In the genomic region with DNA sequence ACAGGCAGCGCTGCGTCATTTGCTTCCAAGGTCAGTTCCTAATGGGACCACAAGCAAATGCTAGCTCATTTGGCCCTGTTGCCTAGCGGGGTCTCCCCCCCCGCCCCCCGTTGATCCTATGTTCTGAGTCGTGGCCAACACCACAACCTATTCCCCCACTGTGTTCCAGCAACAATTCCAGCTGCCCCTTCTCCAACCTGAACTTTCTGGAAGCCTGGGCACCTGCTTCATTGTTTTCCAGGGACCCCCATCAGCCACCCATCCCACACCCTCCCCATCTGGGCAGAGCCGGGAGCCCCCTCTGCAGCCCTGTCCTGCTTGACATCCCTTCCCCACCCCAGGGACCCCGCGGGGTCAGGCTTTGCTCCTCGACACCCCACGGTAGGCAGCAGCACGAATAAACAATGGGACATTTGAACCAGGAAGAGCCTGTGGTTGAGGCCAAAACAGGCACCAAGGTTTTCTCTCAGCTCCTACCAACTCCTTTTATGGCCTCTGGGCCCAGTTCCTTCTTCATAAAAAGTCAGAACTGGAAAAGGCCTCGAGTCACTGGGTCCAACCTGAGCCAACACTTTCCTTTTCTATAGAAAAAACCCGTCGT, we compare ENCODE assay signal across 2 cellular contexts.
TF ChIP-seq lines count a peak whose summit lies in the region.

No MANE protein-coding gene starts in this region.

TF ChIP-seq in GM12878, 131 proteins besides CTCF, POLR2A, EP300 and RAD21 (continues in another document):
- TF ChIP-seq SRF (IDR thresholded peaks at IDR 0.05; ENCODE audit: low read depth in 2 of 2, low read length in 2 of 2) (peak; percentile 71 to 90; a peak in 3 of 4 replicates), MYC (IDR thresholded peaks at IDR 0.05; ENCODE audit: insufficient read depth, insufficient read length, insufficient replicate concordance, low read length, severe bottlenecking) (no peak), NFXL1 (IDR thresholded peaks at IDR 0.05; ENCODE audit: borderline replicate concordance) (no peak), SMAD1 (IDR thresholded peaks at IDR 0.05; ENCODE audit: low read depth, partially characterized antibody) (no peak), BACH1 (IDR thresholded peaks at IDR 0.05; ENCODE audit: borderline replicate concordance) (no peak), SPI1 (IDR thresholded peaks at IDR 0.05; ENCODE audit: borderline replicate concordance, insufficient read depth, low read depth, low read length) (peak; percentile 41; the same call in 1 of the 2 replicates), CHD1 (IDR thresholded peaks at IDR 0.05; ENCODE audit: low read depth, low read length) (0 out of 2 replicates have a peak, but pooled peaks have one; percentile 69), RB1 (IDR thresholded peaks at IDR 0.05; ENCODE audit: borderline replicate concordance) (no peak), ASH2L (IDR thresholded peaks at IDR 0.05; ENCODE audit: borderline replicate concordance, low read depth) (no peak; the same call in 1 of the 2 replicates), LARP7 (IDR thresholded peaks at IDR 0.05) (no peak), JUNB (IDR thresholded peaks at IDR 0.05) (peak; percentile 34; the same call in 1 of the 2 replicates), FOXM1 (IDR thresholded peaks at IDR 0.05; ENCODE audit: low read depth, low read length) (no peak), ZNF384 (IDR thresholded peaks at IDR 0.05; ENCODE audit: borderline replicate concordance, low read depth, low read length) (no peak), HDAC6 (IDR thresholded peaks at IDR 0.05; ENCODE audit: unreplicated experiment) (no peak), SMAD5 (IDR thresholded peaks at IDR 0.05; ENCODE audit: low read depth) (no peak), YY1 (IDR thresholded peaks at IDR 0.05; ENCODE audit: low read depth, low read length) (no peak), NRF1 (conservative IDR thresholded peaks at IDR 0.05; ENCODE audit: low read depth, low read length) (no peak), SREBF2 (IDR thresholded peaks at IDR 0.05; ENCODE audit: low read length) (no peak), POLR2AphosphoS2 (IDR thresholded peaks at IDR 0.05; ENCODE audit: low read depth, low read length) (no peak), NR2C1 (IDR thresholded peaks at IDR 0.05) (no peak), MTA3 (IDR thresholded peaks at IDR 0.05; ENCODE audit: borderline replicate concordance, low read length) (peak; percentile 90; the same call in 1 of the 2 replicates)
- TF ChIP-seq, protein P1, sequence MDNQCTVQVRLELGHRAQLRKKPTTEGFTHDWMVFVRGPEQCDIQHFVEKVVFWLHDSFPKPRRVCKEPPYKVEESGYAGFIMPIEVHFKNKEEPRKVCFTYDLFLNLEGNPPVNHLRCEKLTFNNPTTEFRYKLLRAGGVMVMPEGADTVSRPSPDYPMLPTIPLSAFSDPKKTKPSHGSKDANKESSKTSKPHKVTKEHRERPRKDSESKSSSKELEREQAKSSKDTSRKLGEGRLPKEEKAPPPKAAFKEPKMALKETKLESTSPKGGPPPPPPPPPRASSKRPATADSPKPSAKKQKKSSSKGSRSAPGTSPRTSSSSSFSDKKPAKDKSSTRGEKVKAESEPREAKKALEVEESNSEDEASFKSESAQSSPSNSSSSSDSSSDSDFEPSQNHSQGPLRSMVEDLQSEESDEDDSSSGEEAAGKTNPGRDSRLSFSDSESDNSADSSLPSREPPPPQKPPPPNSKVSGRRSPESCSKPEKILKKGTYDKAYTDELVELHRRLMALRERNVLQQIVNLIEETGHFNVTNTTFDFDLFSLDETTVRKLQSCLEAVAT (IDR thresholded peaks at IDR 0.05) = peak; percentile 12; the same call in 1 of the 2 replicates
- TF ChIP-seq, protein P2, sequence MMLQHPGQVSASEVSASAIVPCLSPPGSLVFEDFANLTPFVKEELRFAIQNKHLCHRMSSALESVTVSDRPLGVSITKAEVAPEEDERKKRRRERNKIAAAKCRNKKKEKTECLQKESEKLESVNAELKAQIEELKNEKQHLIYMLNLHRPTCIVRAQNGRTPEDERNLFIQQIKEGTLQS (IDR thresholded peaks at IDR 0.05; ENCODE audit: borderline replicate concordance, extremely low read depth, low read depth, low read length) = no peak
- TF ChIP-seq, protein P3, sequence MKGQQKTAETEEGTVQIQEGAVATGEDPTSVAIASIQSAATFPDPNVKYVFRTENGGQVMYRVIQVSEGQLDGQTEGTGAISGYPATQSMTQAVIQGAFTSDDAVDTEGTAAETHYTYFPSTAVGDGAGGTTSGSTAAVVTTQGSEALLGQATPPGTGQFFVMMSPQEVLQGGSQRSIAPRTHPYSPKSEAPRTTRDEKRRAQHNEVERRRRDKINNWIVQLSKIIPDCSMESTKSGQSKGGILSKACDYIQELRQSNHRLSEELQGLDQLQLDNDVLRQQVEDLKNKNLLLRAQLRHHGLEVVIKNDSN (IDR thresholded peaks at IDR 0.05; ENCODE audit: borderline replicate concordance, extremely low read length, insufficient read depth, low read depth, low read length) = no peak
- TF ChIP-seq, protein P4, sequence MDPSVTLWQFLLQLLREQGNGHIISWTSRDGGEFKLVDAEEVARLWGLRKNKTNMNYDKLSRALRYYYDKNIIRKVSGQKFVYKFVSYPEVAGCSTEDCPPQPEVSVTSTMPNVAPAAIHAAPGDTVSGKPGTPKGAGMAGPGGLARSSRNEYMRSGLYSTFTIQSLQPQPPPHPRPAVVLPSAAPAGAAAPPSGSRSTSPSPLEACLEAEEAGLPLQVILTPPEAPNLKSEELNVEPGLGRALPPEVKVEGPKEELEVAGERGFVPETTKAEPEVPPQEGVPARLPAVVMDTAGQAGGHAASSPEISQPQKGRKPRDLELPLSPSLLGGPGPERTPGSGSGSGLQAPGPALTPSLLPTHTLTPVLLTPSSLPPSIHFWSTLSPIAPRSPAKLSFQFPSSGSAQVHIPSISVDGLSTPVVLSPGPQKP (IDR thresholded peaks at IDR 0.05; ENCODE audit: low read depth, low read length) = peak; percentile 57; the same call in 1 of the 2 replicates
- TF ChIP-seq, protein P5, sequence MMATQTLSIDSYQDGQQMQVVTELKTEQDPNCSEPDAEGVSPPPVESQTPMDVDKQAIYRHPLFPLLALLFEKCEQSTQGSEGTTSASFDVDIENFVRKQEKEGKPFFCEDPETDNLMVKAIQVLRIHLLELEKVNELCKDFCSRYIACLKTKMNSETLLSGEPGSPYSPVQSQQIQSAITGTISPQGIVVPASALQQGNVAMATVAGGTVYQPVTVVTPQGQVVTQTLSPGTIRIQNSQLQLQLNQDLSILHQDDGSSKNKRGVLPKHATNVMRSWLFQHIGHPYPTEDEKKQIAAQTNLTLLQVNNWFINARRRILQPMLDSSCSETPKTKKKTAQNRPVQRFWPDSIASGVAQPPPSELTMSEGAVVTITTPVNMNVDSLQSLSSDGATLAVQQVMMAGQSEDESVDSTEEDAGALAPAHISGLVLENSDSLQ (IDR thresholded peaks at IDR 0.05) = 0 out of 2 replicates have a peak, but pooled peaks have one; percentile 11
- TF ChIP-seq, protein P6, sequence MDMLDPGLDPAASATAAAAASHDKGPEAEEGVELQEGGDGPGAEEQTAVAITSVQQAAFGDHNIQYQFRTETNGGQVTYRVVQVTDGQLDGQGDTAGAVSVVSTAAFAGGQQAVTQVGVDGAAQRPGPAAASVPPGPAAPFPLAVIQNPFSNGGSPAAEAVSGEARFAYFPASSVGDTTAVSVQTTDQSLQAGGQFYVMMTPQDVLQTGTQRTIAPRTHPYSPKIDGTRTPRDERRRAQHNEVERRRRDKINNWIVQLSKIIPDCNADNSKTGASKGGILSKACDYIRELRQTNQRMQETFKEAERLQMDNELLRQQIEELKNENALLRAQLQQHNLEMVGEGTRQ (IDR thresholded peaks at IDR 0.05; ENCODE audit: borderline replicate concordance, low read depth, low read length) = no peak

TF ChIP-seq in HepG2, 621 proteins besides CTCF, POLR2A, EP300 and RAD21 (continues in another document):
- TF ChIP-seq ZNF878 (CRISPR knock-in tag; IDR thresholded peaks at IDR 0.05) (0 out of 2 replicates have a peak, but pooled peaks have one; percentile 4), HNRNPL (IDR thresholded peaks at IDR 0.05; ENCODE audit: low read depth, low read length) (0 out of 2 replicates have a peak, but pooled peaks have one; percentile 21), TMF1 (CRISPR knock-in tag; IDR thresholded peaks at IDR 0.05; ENCODE audit: low read depth) (no peak), ZNF30 (CRISPR knock-in tag; IDR thresholded peaks at IDR 0.05) (no peak), ZNF343 (CRISPR knock-in tag; IDR thresholded peaks at IDR 0.05) (no peak), ELF3 (CRISPR knock-in tag; IDR thresholded peaks at IDR 0.05) (0 out of 2 replicates have a peak, but pooled peaks have one; percentile 6), ZNF138 (CRISPR knock-in tag; IDR thresholded peaks at IDR 0.05; ENCODE audit: low read depth) (0 out of 2 replicates have a peak, but pooled peaks have one; percentile 8), ZFP36 (IDR thresholded peaks at IDR 0.05; ENCODE audit: borderline replicate concordance, low read depth, low read length, partially characterized antibody) (no peak), ZNF12 (CRISPR knock-in tag; IDR thresholded peaks at IDR 0.05) (no peak), ZFP37 (CRISPR knock-in tag; IDR thresholded peaks at IDR 0.05; ENCODE audit: borderline replicate concordance) (no peak), NR2F6 (IDR thresholded peaks at IDR 0.05) (no peak), NR2F6 (CRISPR knock-in tag; IDR thresholded peaks at IDR 0.05) (no peak), LCORL (IDR thresholded peaks at IDR 0.05) (no peak), LCORL (CRISPR knock-in tag; IDR thresholded peaks at IDR 0.05) (peak; percentile 50; the same call in 1 of the 2 replicates), SIX4 (CRISPR knock-in tag; IDR thresholded peaks at IDR 0.05) (no peak; the same call in 1 of the 2 replicates), MTF2 (CRISPR knock-in tag; IDR thresholded peaks at IDR 0.05; ENCODE audit: borderline replicate concordance) (peak; percentile 65; the same call in 1 of the 2 replicates), GATAD1 (CRISPR knock-in tag; IDR thresholded peaks at IDR 0.05) (no peak), HHEX (CRISPR knock-in tag; IDR thresholded peaks at IDR 0.05) (no peak), ZNF619 (CRISPR knock-in tag; IDR thresholded peaks at IDR 0.05) (0 out of 2 replicates have a peak, but pooled peaks have one; percentile 0), SAP130 (CRISPR knock-in tag; IDR thresholded peaks at IDR 0.05; ENCODE audit: low read depth) (0 out of 2 replicates have a peak, but pooled peaks have one; percentile 1), CHD4 (IDR thresholded peaks at IDR 0.05; ENCODE audit: borderline replicate concordance, low read length) (0 out of 2 replicates have a peak, but pooled peaks have one; percentile 8), ZFP90 (CRISPR knock-in tag; IDR thresholded peaks at IDR 0.05; ENCODE audit: borderline replicate concordance) (no peak), ELF1 (CRISPR knock-in tag; IDR thresholded peaks at IDR 0.05) (peak; percentile 68), NAIF1 (CRISPR knock-in tag; IDR thresholded peaks at IDR 0.05; ENCODE audit: borderline replicate concordance) (0 out of 2 replicates have a peak, but pooled peaks have one; percentile 29), ZNF850 (CRISPR knock-in tag; conservative IDR thresholded peaks at IDR 0.05) (no peak), SALL1 (CRISPR knock-in tag; IDR thresholded peaks at IDR 0.05) (no peak), SNAI1 (CRISPR knock-in tag; IDR thresholded peaks at IDR 0.05; ENCODE audit: borderline replicate concordance) (0 out of 2 replicates have a peak, but pooled peaks have one; percentile 13), SYNCRIP (IDR thresholded peaks at IDR 0.05; ENCODE audit: insufficient read depth, low read depth, low read length) (no peak), ARNT2 (CRISPR knock-in tag; IDR thresholded peaks at IDR 0.05; ENCODE audit: low read depth) (no peak), AGO2 (optimal IDR thresholded peaks at IDR 0.05; ENCODE audit: low read depth, low read length) (no peak), NCOA2 (CRISPR knock-in tag; IDR thresholded peaks at IDR 0.05) (0 out of 2 replicates have a peak, but pooled peaks have one; percentile 4)
- TF ChIP-seq, protein P7, sequence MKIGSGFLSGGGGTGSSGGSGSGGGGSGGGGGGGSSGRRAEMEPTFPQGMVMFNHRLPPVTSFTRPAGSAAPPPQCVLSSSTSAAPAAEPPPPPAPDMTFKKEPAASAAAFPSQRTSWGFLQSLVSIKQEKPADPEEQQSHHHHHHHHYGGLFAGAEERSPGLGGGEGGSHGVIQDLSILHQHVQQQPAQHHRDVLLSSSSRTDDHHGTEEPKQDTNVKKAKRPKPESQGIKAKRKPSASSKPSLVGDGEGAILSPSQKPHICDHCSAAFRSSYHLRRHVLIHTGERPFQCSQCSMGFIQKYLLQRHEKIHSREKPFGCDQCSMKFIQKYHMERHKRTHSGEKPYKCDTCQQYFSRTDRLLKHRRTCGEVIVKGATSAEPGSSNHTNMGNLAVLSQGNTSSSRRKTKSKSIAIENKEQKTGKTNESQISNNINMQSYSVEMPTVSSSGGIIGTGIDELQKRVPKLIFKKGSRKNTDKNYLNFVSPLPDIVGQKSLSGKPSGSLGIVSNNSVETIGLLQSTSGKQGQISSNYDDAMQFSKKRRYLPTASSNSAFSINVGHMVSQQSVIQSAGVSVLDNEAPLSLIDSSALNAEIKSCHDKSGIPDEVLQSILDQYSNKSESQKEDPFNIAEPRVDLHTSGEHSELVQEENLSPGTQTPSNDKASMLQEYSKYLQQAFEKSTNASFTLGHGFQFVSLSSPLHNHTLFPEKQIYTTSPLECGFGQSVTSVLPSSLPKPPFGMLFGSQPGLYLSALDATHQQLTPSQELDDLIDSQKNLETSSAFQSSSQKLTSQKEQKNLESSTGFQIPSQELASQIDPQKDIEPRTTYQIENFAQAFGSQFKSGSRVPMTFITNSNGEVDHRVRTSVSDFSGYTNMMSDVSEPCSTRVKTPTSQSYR (CRISPR knock-in tag; IDR thresholded peaks at IDR 0.05; ENCODE audit: borderline replicate concordance) = no peak
- TF ChIP-seq, protein P8, sequence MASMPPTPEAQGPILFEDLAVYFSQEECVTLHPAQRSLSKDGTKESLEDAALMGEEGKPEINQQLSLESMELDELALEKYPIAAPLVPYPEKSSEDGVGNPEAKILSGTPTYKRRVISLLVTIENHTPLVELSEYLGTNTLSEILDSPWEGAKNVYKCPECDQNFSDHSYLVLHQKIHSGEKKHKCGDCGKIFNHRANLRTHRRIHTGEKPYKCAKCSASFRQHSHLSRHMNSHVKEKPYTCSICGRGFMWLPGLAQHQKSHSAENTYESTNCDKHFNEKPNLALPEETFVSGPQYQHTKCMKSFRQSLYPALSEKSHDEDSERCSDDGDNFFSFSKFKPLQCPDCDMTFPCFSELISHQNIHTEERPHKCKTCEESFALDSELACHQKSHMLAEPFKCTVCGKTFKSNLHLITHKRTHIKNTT (CRISPR knock-in tag; IDR thresholded peaks at IDR 0.05) = no peak
- TF ChIP-seq, protein P9, sequence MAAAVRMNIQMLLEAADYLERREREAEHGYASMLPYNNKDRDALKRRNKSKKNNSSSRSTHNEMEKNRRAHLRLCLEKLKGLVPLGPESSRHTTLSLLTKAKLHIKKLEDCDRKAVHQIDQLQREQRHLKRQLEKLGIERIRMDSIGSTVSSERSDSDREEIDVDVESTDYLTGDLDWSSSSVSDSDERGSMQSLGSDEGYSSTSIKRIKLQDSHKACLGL (CRISPR knock-in tag; IDR thresholded peaks at IDR 0.05) = no peak
